Comparison of ENCODE assay signal across 17 cellular contexts in the genomic region with DNA sequence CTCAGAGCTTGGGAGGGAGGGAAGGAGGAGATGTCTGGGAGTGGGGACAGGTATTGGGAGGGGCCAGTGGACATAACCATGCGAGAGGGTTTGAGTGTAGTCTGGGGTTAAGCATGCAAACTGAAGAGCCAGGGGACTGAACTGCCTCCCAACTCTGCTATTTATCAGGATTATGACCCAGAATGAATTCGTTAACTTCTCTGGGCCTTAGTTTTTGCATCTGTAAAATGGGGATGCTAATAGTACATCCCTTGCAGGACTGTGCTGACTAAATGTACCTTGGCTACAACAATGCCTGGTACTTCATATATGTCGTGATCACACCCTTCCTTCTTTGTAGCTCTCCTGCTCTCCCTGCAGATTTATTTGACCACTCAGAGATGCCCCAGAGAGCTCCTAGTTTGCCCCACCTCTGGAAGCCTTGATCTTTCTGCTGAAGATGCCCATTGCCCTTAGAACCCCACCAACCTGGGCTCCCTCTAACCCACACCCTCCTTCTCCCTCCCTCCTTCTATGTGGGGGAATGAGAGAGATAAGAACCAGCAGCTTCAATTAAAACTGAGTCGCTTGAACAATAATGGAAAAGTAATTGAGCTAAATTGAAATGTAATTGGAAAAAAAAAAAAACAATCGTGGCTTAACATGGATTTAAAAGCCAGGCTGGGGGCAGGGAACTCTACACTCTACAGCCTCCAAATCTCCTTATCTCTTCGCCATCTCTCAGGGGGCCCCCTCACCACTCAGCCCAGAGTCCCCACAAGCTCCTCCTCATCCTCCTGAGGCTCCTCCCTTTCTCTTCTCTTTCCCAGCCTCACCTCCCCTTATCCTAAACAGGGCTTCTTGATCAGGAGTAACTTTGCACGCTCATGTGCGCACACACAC.
DNase-seq lines count a peak whose midpoint lies in the region; ATAC-seq, FAIRE-seq and TF ChIP-seq lines count a peak whose summit lies in the region.
"Had no signal": no experiment of that assay in that cellular context is flagged by ENCODE, and none has a peak within 500 bp of the region (broad histone marks: within the 10 kb centered on the region; RNA-seq: fewer than 3 reads in every experiment).

No MANE protein-coding gene starts in this region.

- H3K4me3 ChIP-seq in DND-41 (ENCODE audit: low read depth in 1 of 2, low read length in 2 of 2) (no peak overlapping the region), K562 (no peak overlapping the region), sigmoid colon (no peak overlapping the region)
- H3K4me3 ChIP-seq: BLaER1 treated with 17β-estradiol and CSF1 and Interleukin-3, amounts not matched to agents 10 nM and 100 nM; GM12878 had no signal

- H3K36me3 ChIP-seq in DND-41 (ENCODE audit: insufficient read depth, low read length) (no peaks in the 10 kb centered on the region), K562 (ENCODE audit: control insufficient read depth, insufficient read depth, low read length) (no peaks in the 10 kb centered on the region), sigmoid colon (no peaks in the 10 kb centered on the region)
- H3K36me3 ChIP-seq: BLaER1 treated with 17β-estradiol and CSF1 and Interleukin-3, amounts not matched to agents 10 nM and 100 nM had no signal

- H4K20me1 ChIP-seq in DND-41 (ENCODE audit: insufficient read depth, low read length) (no peaks in the 10 kb centered on the region), K562 (replicated peaks; ENCODE audit: control insufficient read depth, insufficient read depth, low read length) (no peaks in the 10 kb centered on the region; the same call in 1 of the 2 replicates)
- H4K20me1 ChIP-seq: BLaER1 treated with 17β-estradiol and CSF1 and Interleukin-3, amounts not matched to agents 10 nM and 100 nM had no signal

- TF ChIP-seq CTCF in DND-41 (IDR thresholded peaks at IDR 0.05; ENCODE audit: borderline replicate concordance, extremely low read depth, low read length, poor library complexity, severe bottlenecking) (no peak), K562 (IDR thresholded peaks at IDR 0.05 in 2 of 3, conservative IDR thresholded peaks at IDR 0.05 in 1 of 3; ENCODE audit: insufficient read depth in 2 of 3, low read depth in 1 of 3, low read length in 3 of 3) (no peak), sigmoid colon (IDR thresholded peaks at IDR 0.05) (no peak)

- no peak for TF ChIP-seq EP300 in K562 (IDR thresholded peaks at IDR 0.05; ENCODE audit: low read length)
- TF ChIP-seq EP300 in sigmoid colon (IDR thresholded peaks at IDR 0.05): no peak

- no peaks in the 10 kb centered on the region for H3K9me1 ChIP-seq in K562 (ENCODE audit: control insufficient read depth, insufficient read depth, low read length)

- ATAC-seq in DND-41 (ENCODE audit: insufficient read depth, low read depth): peak; percentile 66; the same call in 2 of the 3 replicates
- no peak; the same call in 2 of the 3 replicates for ATAC-seq in K562
- ATAC-seq: GM12878 had no signal

- TF ChIP-seq RAD21 in K562 (CRISPR knock-in tag; conservative IDR thresholded peaks at IDR 0.05 in 1 of 2, IDR thresholded peaks at IDR 0.05 in 1 of 2): no peak

- TF ChIP-seq POLR2A in K562 (conservative IDR thresholded peaks at IDR 0.05): no peak
- no peak for TF ChIP-seq POLR2A in sigmoid colon (IDR thresholded peaks at IDR 0.05)

- in situ Hi-C loops in K562 (cut with MboI): no loop called here

- no peak for FAIRE-seq in K562 (lab: Jason Lieb, UNC)
- FAIRE-seq: GM12878, GM18507 had no signal

- POLR2A ChIA-PET in K562 (lab: Yijun Ruan, JAX): interaction anchor here (0.7 kb wide), 1 partner anchor 1603 kb away, joined by 3 read pairs; no protein-coding TSS in a partner anchor

- H3K27ac ChIP-seq in DND-41 (ENCODE audit: low read length) (no peak overlapping the region), K562 (ENCODE audit: extremely low read depth, low read depth, low read length) (no peak overlapping the region), sigmoid colon (no peak overlapping the region)
- H3K27ac ChIP-seq: BLaER1 treated with 17β-estradiol and CSF1 and Interleukin-3, amounts not matched to agents 10 nM and 100 nM; HL-60 had no signal

- H3K9me3 ChIP-seq in DND-41 (ENCODE audit: insufficient read depth, low read length, severe bottlenecking) (no peaks in the 10 kb centered on the region), K562 (replicated peaks; ENCODE audit: control insufficient read depth, insufficient read depth, low read depth, low read length) (no peaks in the 10 kb centered on the region), sigmoid colon (no peaks in the 10 kb centered on the region)
- H3K9me3 ChIP-seq: BLaER1 treated with 17β-estradiol and CSF1 and Interleukin-3, amounts not matched to agents 10 nM and 100 nM had no signal

- no TSS peak for BruUV-seq in K562 (replicated peaks; lab: Mats Ljungman, UMichigan)

- intact Hi-C loops in K562 (cut with micrococcal nuclease): no loop called here
- intact Hi-C loops in sigmoid colon (cut with DNase I): no loop called here

- no peak overlapping the region for H2AFZ ChIP-seq in DND-41 (ENCODE audit: low read depth, low read length)
- H2AFZ ChIP-seq in K562 (ENCODE audit: low read depth, low read length): no peak overlapping the region

- DNase-seq in NCI-H82 (lab: John Stamatoyannopoulos, UW): peak; percentile 64
- DNase-seq in NCI-H82 treated with DMSO at 0.1 percent for 48 hours (lab: John Stamatoyannopoulos, UW; ENCODE audit: unreplicated experiment): no peak
- peak; percentile 20 for DNase-seq in DND-41
- DNase-seq in K562 (ENCODE audit: extremely low read depth in 1 of 4, low spot score in 3 of 4): peak in 2 of 4 experiments; percentile 45 to 49
- peak; percentile 4 for DNase-seq in sigmoid colon
- DNase-seq in cerebellum (ENCODE audit: low spot score): no peak
- no peak for DNase-seq in UCSD-AML1 (lab: John Stamatoyannopoulos, UW; ENCODE audit: unreplicated experiment)
- DNase-seq: 8988T; AML-193; Calu3; CD4-positive, alpha-beta T cell; DMS 273 treated with DMSO at 0.1 percent for 48 hours; HCEC 1CT had no signal

- H3K9ac ChIP-seq in DND-41 (ENCODE audit: low read depth, low read length): no peak overlapping the region
- no peak overlapping the region for H3K9ac ChIP-seq in K562 (ENCODE audit: insufficient read depth in 1 of 2, low read depth in 2 of 2, low read length in 2 of 2)
- H3K9ac ChIP-seq: BLaER1 treated with 17β-estradiol and CSF1 and Interleukin-3, amounts not matched to agents 10 nM and 100 nM had no signal

- H3K27me3 ChIP-seq in DND-41 (ENCODE audit: insufficient read depth, low read length, poor library complexity): peaks cover 7% of the 10 kb centered on the region
- H3K27me3 ChIP-seq in K562 (ENCODE audit: control insufficient read depth in 2 of 2, insufficient read depth in 2 of 2, low read length in 2 of 2): peaks cover 11 to 47% of the 10 kb centered on the region in 2 experiments
- H3K27me3 ChIP-seq in sigmoid colon: peaks cover 0 to 5% (median 4%) of the 10 kb centered on the region in 3 donors
- H3K27me3 ChIP-seq: BLaER1 treated with 17β-estradiol and CSF1 and Interleukin-3, amounts not matched to agents 10 nM and 100 nM had no signal

- CTCF ChIA-PET in K562 (lab: Yijun Ruan, JAX; ENCODE audit: low intra/inter-chr PET ratio): interaction anchor here (0.9 kb wide), 1 partner anchor 43 kb away, joined by 3 read pairs; no protein-coding TSS in a partner anchor

- H3K79me2 ChIP-seq in DND-41 (ENCODE audit: insufficient read depth, low read length): no peaks in the 10 kb centered on the region
- H3K79me2 ChIP-seq in K562 (ENCODE audit: control insufficient read depth, insufficient read depth, low read length): no peaks in the 10 kb centered on the region

- H3K4me2 ChIP-seq in DND-41 (ENCODE audit: insufficient read depth, low read length): no peak overlapping the region
- no peak overlapping the region for H3K4me2 ChIP-seq in K562 (ENCODE audit: insufficient read depth, low read length)

- H3K4me1 ChIP-seq in DND-41 (ENCODE audit: insufficient read depth, low read length) (peaks cover 3% of the 10 kb centered on the region; the same call in 1 of the 2 replicates), K562 (replicated peaks in 1 of 2; ENCODE audit: control insufficient read depth in 2 of 2, insufficient read depth in 2 of 2, low read length in 2 of 2) (peaks cover 3 to 9% of the 10 kb centered on the region in 2 experiments; a peak in 2 of 5 replicates), sigmoid colon (no peaks in the 10 kb centered on the region)

- 6% methylated on average over 8 of the region's 8 CpGs for WGBS in K562 (ENCODE audit: insufficient coverage, low coverage, missing lambda C conversion rate)
- WGBS in sigmoid colon, 2 donors: 74 to 81% methylated on average over 8 of the region's 8 CpGs

TF ChIP-seq in K562, 482 proteins besides CTCF, POLR2A, EP300 and RAD21 (continues in another document):
- TF ChIP-seq KDM1A (IDR thresholded peaks at IDR 0.05): peak; percentile 62 to 70
- no peak for TF ChIP-seq MEIS2 (IDR thresholded peaks at IDR 0.05; ENCODE audit: partially characterized antibody)
- TF ChIP-seq HMG20A (CRISPR knock-in tag; conservative IDR thresholded peaks at IDR 0.05): no peak
- TF ChIP-seq BCOR (IDR thresholded peaks at IDR 0.05): peak; percentile 83
- no peak for TF ChIP-seq SMARCC2 (IDR thresholded peaks at IDR 0.05; ENCODE audit: low read depth)
- peak in 1 of 2 experiments; percentile 7; a peak in 1 of 4 replicates for TF ChIP-seq RCOR1 (IDR thresholded peaks at IDR 0.05; ENCODE audit: borderline replicate concordance in 1 of 2, low read depth in 2 of 2, low read length in 2 of 2)
- TF ChIP-seq, protein P1, sequence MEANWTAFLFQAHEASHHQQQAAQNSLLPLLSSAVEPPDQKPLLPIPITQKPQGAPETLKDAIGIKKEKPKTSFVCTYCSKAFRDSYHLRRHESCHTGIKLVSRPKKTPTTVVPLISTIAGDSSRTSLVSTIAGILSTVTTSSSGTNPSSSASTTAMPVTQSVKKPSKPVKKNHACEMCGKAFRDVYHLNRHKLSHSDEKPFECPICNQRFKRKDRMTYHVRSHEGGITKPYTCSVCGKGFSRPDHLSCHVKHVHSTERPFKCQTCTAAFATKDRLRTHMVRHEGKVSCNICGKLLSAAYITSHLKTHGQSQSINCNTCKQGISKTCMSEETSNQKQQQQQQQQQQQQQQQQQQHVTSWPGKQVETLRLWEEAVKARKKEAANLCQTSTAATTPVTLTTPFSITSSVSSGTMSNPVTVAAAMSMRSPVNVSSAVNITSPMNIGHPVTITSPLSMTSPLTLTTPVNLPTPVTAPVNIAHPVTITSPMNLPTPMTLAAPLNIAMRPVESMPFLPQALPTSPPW (CRISPR knock-in tag; IDR thresholded peaks at IDR 0.05): peak; percentile 28; the same call in 1 of the 2 replicates
- peak; percentile 84 for TF ChIP-seq CHD4 (IDR thresholded peaks at IDR 0.05; ENCODE audit: insufficient read depth, insufficient replicate concordance, low read depth, low read length, poor library complexity, severe bottlenecking)
- TF ChIP-seq RAD51 (IDR thresholded peaks at IDR 0.05; ENCODE audit: borderline replicate concordance, low read depth): no peak
- peak; percentile 57; the same call in 1 of the 2 replicates for TF ChIP-seq ADNP (tag; IDR thresholded peaks at IDR 0.05)
- no peak for TF ChIP-seq E2F3 (CRISPR knock-in tag; IDR thresholded peaks at IDR 0.05)
- no peak for TF ChIP-seq ZNF583 (CRISPR knock-in tag; IDR thresholded peaks at IDR 0.05)
- TF ChIP-seq RBM25 (IDR thresholded peaks at IDR 0.05; ENCODE audit: low read depth, low read length, severe bottlenecking): peak; percentile 87

Comparison
In these comparisons a context has a peak if more than half of its experiments do, and no peak if none do; other contexts are left out.
1. DNase-seq: peak in NCI-H82 (single experiment), DND-41 (single experiment) and sigmoid colon (single experiment); none in NCI-H82 treated with DMSO at 0.1 percent for 48 hours (single experiment), cerebellum (single experiment) and UCSD-AML1 (single experiment).